8 cellular contexts compared by ENCODE assay signal in the genomic region with DNA sequence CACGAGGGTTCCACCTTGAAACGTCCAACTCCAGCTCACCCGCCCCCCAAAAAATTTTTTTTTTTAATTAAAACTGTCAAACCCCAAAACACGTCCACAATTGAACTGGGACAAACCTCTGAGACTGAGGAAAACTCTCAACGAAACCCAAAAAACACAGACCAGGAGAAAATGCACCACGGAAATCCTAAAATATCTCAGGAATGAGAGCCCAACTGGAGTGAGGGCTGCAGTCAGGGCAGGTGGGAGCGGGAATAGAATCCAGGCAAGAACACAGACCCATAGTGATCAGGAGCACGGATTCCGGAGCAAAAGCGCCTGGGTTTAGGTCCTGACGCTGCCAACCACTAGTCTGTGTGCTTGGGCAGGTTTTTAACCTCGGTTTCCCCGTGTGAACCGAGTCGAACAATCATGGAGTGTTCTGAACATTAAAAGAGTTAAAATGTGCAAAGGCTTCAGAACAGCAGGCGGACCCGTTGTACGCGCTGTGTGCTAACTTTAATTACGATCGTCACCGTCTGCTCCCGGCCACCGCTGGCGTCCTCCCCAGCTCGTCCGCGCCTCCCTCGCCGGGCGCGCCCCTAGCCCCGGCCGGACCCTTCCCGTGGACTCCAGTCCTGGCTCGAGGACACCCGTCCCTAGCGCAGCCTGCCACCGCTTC.
DNase-seq lines count a peak whose midpoint lies in the region; ATAC-seq and TF ChIP-seq lines count a peak whose summit lies in the region.

No MANE protein-coding gene starts in this region.

- H3K4me1 ChIP-seq in neutrophil (ENCODE audit: control insufficient read depth in 1 of 2, insufficient read depth in 1 of 2, low read depth in 1 of 2, low read length in 1 of 2) = peaks cover 22% of the 10 kb centered on the region in 2 experiments

- H3K27me3 ChIP-seq in WERI-Rb-1 (ENCODE audit: insufficient read depth, low read depth, severe bottlenecking) = no peaks in the 10 kb centered on the region
- peaks cover 98% of the 10 kb centered on the region for H3K27me3 ChIP-seq in neutrophil

- peak overlapping the region; percentile 83 for H3K4me3 ChIP-seq in AG04449 (ENCODE audit: low read depth, low read length)
- H3K4me3 ChIP-seq in WERI-Rb-1 (ENCODE audit: low read depth, low read length) = peak overlapping the region; percentile 79
- peak overlapping the region; percentile 79 to 98 for H3K4me3 ChIP-seq in foreskin fibroblast (ENCODE audit: low read depth in 1 of 2, low read length in 2 of 2)
- peak overlapping the region; percentile 62 to 68 for H3K4me3 ChIP-seq in neutrophil (ENCODE audit: low read depth in 1 of 2, low read length in 1 of 2)

- H3K9me3 ChIP-seq in WERI-Rb-1 (ENCODE audit: severe bottlenecking) (no peaks in the 10 kb centered on the region), neutrophil (no peaks in the 10 kb centered on the region)

- TF ChIP-seq CTCF in AG04449 (IDR thresholded peaks at IDR 0.05; ENCODE audit: insufficient read depth, low read length, missing control alignments) = no peak
- no peak for TF ChIP-seq CTCF in WERI-Rb-1 (IDR thresholded peaks at IDR 0.05; ENCODE audit: low read depth, low read length)
- TF ChIP-seq CTCF in foreskin fibroblast (IDR thresholded peaks at IDR 0.05; ENCODE audit: low read depth, low read length) = peak; percentile 13
- TF ChIP-seq CTCF in neutrophil (IDR thresholded peaks at IDR 0.05) = no peak

- H3K27ac ChIP-seq in WERI-Rb-1 = no peak overlapping the region; the same call in 1 of the 2 replicates
- H3K27ac ChIP-seq in neutrophil = no peak overlapping the region

- CTCF ChIA-PET in AG04449 (lab: Yijun Ruan, JAX) = interaction anchor here (1.0 to 4.9 kb wide), 11 partner anchors 9 to 211 kb away, joined by 3 to 24 read pairs (median 4); no protein-coding TSS in a partner anchor

- H3K36me3 ChIP-seq in WERI-Rb-1 (no peaks in the 10 kb centered on the region), neutrophil (no peaks in the 10 kb centered on the region)

- POLR2A ChIA-PET in AG04449 (lab: Yijun Ruan, JAX) = interaction anchor here (0.8 to 1.0 kb wide), 3 partner anchors 10 to 93 kb away, joined by 3 read pairs; no protein-coding TSS in a partner anchor

- TF ChIP-seq POLR2A in GM18505 (IDR thresholded peaks at IDR 0.05; ENCODE audit: borderline replicate concordance, extremely low read depth, insufficient read depth, insufficient read length) = no peak

- ATAC-seq in GM18505 (IDR thresholded peaks at IDR 0.05; ENCODE audit: unreplicated experiment) (peak; percentile 34), HG03354 (IDR thresholded peaks at IDR 0.05; ENCODE audit: poor library complexity, severe bottlenecking, unreplicated experiment) (peak; percentile 36), HG03097 (IDR thresholded peaks at IDR 0.05; ENCODE audit: low FRiP score, unreplicated experiment) (no peak)

- DNase-seq in AG04449 (ENCODE audit: low read depth, low spot score) (no peak), WERI-Rb-1 (peak; percentile 34), foreskin fibroblast (peak in 1 of 2 donors; percentile 53), cortex of kidney (lab: John Stamatoyannopoulos, UW) (no peak)
